Comparison of ENCODE assay signal across 15 cellular contexts in the genomic region with DNA sequence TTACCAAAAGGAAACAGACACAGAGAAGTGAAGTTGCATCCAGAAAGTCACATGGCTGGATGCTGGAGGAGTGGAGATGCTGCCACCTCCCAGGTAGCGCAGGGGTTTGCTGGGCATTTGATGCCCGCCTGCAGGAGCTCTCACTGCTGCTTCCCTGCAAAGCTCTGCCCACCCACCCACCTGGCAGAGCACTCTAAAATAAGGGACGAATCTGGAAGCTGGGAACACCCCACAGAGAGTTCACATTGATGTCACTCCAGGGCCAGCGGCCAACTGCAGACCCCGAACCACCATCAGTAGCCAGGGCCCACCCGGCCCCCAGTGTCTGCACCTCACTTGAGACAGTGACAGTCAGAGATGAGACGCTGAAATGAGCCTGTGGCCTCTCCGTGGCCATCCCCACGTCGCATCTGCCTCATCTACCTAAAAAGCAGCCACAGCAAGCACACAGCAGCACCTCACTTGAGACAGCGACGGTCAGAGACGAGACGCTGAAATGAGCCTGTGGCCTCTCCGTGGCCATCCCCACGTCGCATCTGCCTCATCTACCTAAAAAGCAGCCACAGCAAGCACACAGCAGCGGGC.
"Had no signal": no experiment of that assay in that cellular context is flagged by ENCODE, and none has a peak within 500 bp of the region (broad histone marks: within the 10 kb centered on the region; RNA-seq: fewer than 3 reads in every experiment).

No MANE protein-coding gene starts in this region.

- H3K27me3 ChIP-seq: brain microvascular endothelial cell had no signal

- H3K27ac ChIP-seq: brain microvascular endothelial cell, parathyroid adenoma had no signal

- H3K4me1 ChIP-seq: parathyroid adenoma had no signal

- H3K9me3 Mint-ChIP-seq: activated naive CD4-positive, alpha-beta T cell treated with anti-CD3 and anti-CD28 coated beads, Interleukin-2, amount 50 U/mL, for 24 hours; activated T-helper 17 cell treated with anti-CD3 and anti-CD28 coated beads, Interleukin-2, amount 50 U/mL, for 72 hours; naive B cell; stimulated activated memory B cell treated with anti-CD40 and anti-IgM and Interleukin-4, amounts not matched to agents 10 μg/mL and 1 μg/mL and 100 μg/mL, for 72 hours; T-cell; type B pancreatic cell had no signal

- H3K36me3 ChIP-seq: brain microvascular endothelial cell had no signal

- ATAC-seq: left lobe of liver, T-cell had no signal

- H3K27me3 Mint-ChIP-seq: activated naive CD4-positive, alpha-beta T cell treated with anti-CD3 and anti-CD28 coated beads, Interleukin-2, amount 50 U/mL, for 24 hours; type B pancreatic cell had no signal

- H3K36me3 Mint-ChIP-seq: activated naive CD4-positive, alpha-beta T cell treated with anti-CD3 and anti-CD28 coated beads, Interleukin-2, amount 50 U/mL, for 24 hours; naive B cell; stimulated activated memory B cell treated with anti-CD40 and anti-IgM and Interleukin-4, amounts not matched to agents 10 μg/mL and 1 μg/mL and 100 μg/mL, for 72 hours; T-cell; type B pancreatic cell had no signal

- H3K9me3 ChIP-seq: SK-N-SH had no signal

- DNase-seq: activated CD4-positive, alpha-beta T cell treated with anti-CD3 and anti-CD28 coated beads, Interleukin-2, amount 50 U/mL, for 4 hours; anterior cingulate cortex; brain microvascular endothelial cell; islet precursor cell; naive B cell; SHP77; SK-N-SH; T-cell; T1000 had no signal

- H3K4me3 Mint-ChIP-seq: activated naive CD4-positive, alpha-beta T cell treated with anti-CD3 and anti-CD28 coated beads, Interleukin-2, amount 50 U/mL, for 24 hours; activated T-helper 17 cell treated with anti-CD3 and anti-CD28 coated beads, Interleukin-2, amount 50 U/mL, for 72 hours; naive B cell; stimulated activated memory B cell treated with anti-CD40 and anti-IgM and Interleukin-4, amounts not matched to agents 10 μg/mL and 1 μg/mL and 100 μg/mL, for 72 hours; T-cell; type B pancreatic cell had no signal

- H3K4me1 Mint-ChIP-seq: activated naive CD4-positive, alpha-beta T cell treated with anti-CD3 and anti-CD28 coated beads, Interleukin-2, amount 50 U/mL, for 24 hours; activated T-helper 17 cell treated with anti-CD3 and anti-CD28 coated beads, Interleukin-2, amount 50 U/mL, for 72 hours; naive B cell; stimulated activated memory B cell treated with anti-CD40 and anti-IgM and Interleukin-4, amounts not matched to agents 10 μg/mL and 1 μg/mL and 100 μg/mL, for 72 hours; T-cell had no signal

- H3K27ac Mint-ChIP-seq: activated naive CD4-positive, alpha-beta T cell treated with anti-CD3 and anti-CD28 coated beads, Interleukin-2, amount 50 U/mL, for 24 hours; activated T-helper 17 cell treated with anti-CD3 and anti-CD28 coated beads, Interleukin-2, amount 50 U/mL, for 72 hours; naive B cell; stimulated activated memory B cell treated with anti-CD40 and anti-IgM and Interleukin-4, amounts not matched to agents 10 μg/mL and 1 μg/mL and 100 μg/mL, for 72 hours; T-cell; type B pancreatic cell had no signal
